ENCODE assay signal across 9 cellular contexts in the genomic region with DNA sequence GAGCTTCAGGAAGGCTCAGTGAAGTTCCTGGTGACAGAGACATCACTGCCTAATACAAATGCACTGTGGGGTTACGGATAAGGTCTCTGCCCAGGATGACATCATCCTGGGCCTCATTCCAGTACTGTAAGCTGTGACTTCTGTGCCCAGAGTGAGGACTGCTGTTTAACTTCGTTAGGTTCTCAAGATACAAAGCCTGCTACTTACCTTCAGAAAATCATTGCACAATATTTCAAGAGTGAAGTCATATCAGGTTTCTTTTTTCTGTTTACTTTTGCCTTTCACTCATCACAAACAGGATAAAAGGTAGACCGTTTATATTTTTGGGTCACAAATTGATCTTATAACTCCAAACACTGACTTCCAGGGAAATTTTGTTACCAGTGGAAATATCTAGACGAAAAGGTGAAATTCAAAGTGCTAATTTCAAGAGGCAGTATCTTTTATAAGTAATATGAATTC.
DNase-seq lines count a peak whose midpoint lies in the region; ATAC-seq and TF ChIP-seq lines count a peak whose summit lies in the region.
"Had no signal": no experiment of that assay in that cellular context is flagged by ENCODE, and none has a peak within 500 bp of the region (broad histone marks: within the 10 kb centered on the region; RNA-seq: fewer than 3 reads in every experiment).

No MANE protein-coding gene starts in this region.

- no peaks in the 10 kb centered on the region for H3K27me3 Mint-ChIP-seq in chondrocyte (ENCODE audit: low read depth)

- no peaks in the 10 kb centered on the region for H3K36me3 Mint-ChIP-seq in chondrocyte (ENCODE audit: low read depth)

- no peak for TF ChIP-seq CTCF in chondrocyte (IDR thresholded peaks at IDR 0.05)

- no peak for ATAC-seq in HG03342 (IDR thresholded peaks at IDR 0.05; ENCODE audit: unreplicated experiment)
- ATAC-seq in HG02938 (IDR thresholded peaks at IDR 0.05; ENCODE audit: unreplicated experiment): no peak

- H3K9me3 Mint-ChIP-seq in chondrocyte (ENCODE audit: low read depth): peaks cover 10% of the 10 kb centered on the region

- DNase-seq in DMS53 treated with DMSO at 0.1 percent for 48 hours (lab: John Stamatoyannopoulos, UW; ENCODE audit: unreplicated experiment) (peak; percentile 74), LHCN-M2 (ENCODE audit: low read depth) (peak; percentile 33), chondrocyte (ENCODE audit: low spot score) (no peak), medulla oblongata (ENCODE audit: extremely low spot score) (peak; percentile 44), COR-L47 (lab: John Stamatoyannopoulos, UW) (no peak)
- DNase-seq in effector CD8-positive, alpha-beta T cell (lab: John Stamatoyannopoulos, UW): no peak
- DNase-seq: activated naive CD4-positive, alpha-beta T cell treated with Interleukin-2 at 50 U/mL for 16 hours had no signal

- H3K27ac Mint-ChIP-seq in chondrocyte (ENCODE audit: unreplicated experiment): peak overlapping the region; percentile 61

- peaks cover 40% of the 10 kb centered on the region for H3K4me1 Mint-ChIP-seq in chondrocyte (ENCODE audit: low read depth)

- no peak overlapping the region for H3K4me3 Mint-ChIP-seq in chondrocyte (ENCODE audit: unreplicated experiment)

Comparison
In these comparisons a context has a peak if more than half of its experiments do, and no peak if none do; other contexts are left out.
1. DNase-seq: peak in DMS53 treated with DMSO at 0.1 percent for 48 hours (single experiment), LHCN-M2 (single experiment) and medulla oblongata (single experiment); none in chondrocyte (single experiment), COR-L47 (single experiment) and effector CD8-positive, alpha-beta T cell (single experiment).